Comparison of ENCODE assay signal across 23 cellular contexts in the genomic region with DNA sequence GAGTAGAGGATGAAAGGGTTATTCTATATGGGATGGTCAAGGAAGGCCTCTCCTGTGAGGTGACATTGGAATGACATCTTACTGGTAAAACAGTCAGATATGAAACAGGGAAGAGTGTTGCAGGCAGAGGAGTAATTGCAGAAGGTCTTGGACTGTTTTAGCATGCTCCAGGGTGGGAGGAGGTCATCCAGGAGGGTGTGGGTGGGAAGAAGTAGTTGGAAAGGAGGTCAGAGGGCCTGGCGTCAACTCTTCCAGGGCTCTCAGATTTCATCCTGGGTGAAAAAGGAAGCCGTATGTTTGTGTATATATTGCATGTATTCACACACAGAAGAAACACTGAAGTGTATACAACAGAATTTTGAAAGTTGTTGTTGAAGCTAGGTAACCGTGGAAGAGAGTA.
"Had no signal": no experiment of that assay in that cellular context is flagged by ENCODE, and none has a peak within 500 bp of the region (broad histone marks: within the 10 kb centered on the region; RNA-seq: fewer than 3 reads in every experiment).

No MANE protein-coding gene starts in this region.

- H3K4me1 ChIP-seq: esophagus muscularis mucosa, neural progenitor cell, right atrium auricular region, testis had no signal

- H3K27ac ChIP-seq: esophagus muscularis mucosa, left ventricle myocardium inferior, neural progenitor cell, right atrium auricular region, testis, WERI-Rb-1 had no signal

- H2AFZ ChIP-seq: neural progenitor cell had no signal

- H3K27me3 ChIP-seq: esophagus muscularis mucosa, neural progenitor cell, right atrium auricular region, testis had no signal

- ATAC-seq: mucosa of descending colon had no signal

- H3K27me3 Mint-ChIP-seq: activated naive CD4-positive, alpha-beta T cell treated with anti-CD3 and anti-CD28 coated beads, Interleukin-2, amount 50 U/mL, for 24 hours; dendritic cell treated with granulocyte-macrophage colony-stimulating factor and Interleukin-4, amounts not matched to agents 40 ng/mL and 50 ng/mL, for 4 days; memory B cell; naive B cell; progenitor cell of endocrine pancreas; type B pancreatic cell had no signal

- H3K9me3 ChIP-seq: esophagus muscularis mucosa, left ventricle myocardium inferior, mucosa of descending colon, right atrium auricular region, testis had no signal

- H3K4me3 ChIP-seq: esophagus muscularis mucosa, left ventricle myocardium inferior, mucosa of descending colon, neural progenitor cell, right atrium auricular region, testis had no signal

- H3K9ac ChIP-seq: neural progenitor cell had no signal

- H3K4me3 Mint-ChIP-seq: activated naive CD4-positive, alpha-beta T cell treated with anti-CD3 and anti-CD28 coated beads, Interleukin-2, amount 50 U/mL, for 24 hours; dendritic cell treated with granulocyte-macrophage colony-stimulating factor and Interleukin-4, amounts not matched to agents 40 ng/mL and 50 ng/mL, for 4 days; memory B cell; naive B cell; neural progenitor cell; type B pancreatic cell had no signal

- H3K4me1 Mint-ChIP-seq: activated naive CD4-positive, alpha-beta T cell treated with anti-CD3 and anti-CD28 coated beads, Interleukin-2, amount 50 U/mL, for 24 hours; naive B cell; neural progenitor cell had no signal

- H3K36me3 ChIP-seq: neural progenitor cell had no signal

- DNase-seq: activated CD4-positive, alpha-beta T cell treated with anti-CD3 and anti-CD28 coated beads, Interleukin-2, amount 50 U/mL, for 4 hours; activated gamma-delta T cell; cerebellar nuclear complex; effector CD8-positive, alpha-beta T cell; foreskin melanocyte; hypothalamus; kidney; left ventricle myocardium inferior; mucosa of descending colon; naive B cell; small intestine; stimulated activated CD4-positive, alpha-beta T cell treated with anti-CD3 and anti-CD28 coated beads, Interleukin-15, amount 100 ng/mL, for 24 hours; stimulated activated CD4-positive, alpha-beta T cell treated with anti-CD3 and anti-CD28 coated beads, Interleukin-2, amount 100 ng/mL, for 48 hours; testis; WERI-Rb-1 had no signal

- H3K27ac Mint-ChIP-seq: activated naive CD4-positive, alpha-beta T cell treated with anti-CD3 and anti-CD28 coated beads, Interleukin-2, amount 50 U/mL, for 24 hours; dendritic cell treated with granulocyte-macrophage colony-stimulating factor and Interleukin-4, amounts not matched to agents 40 ng/mL and 50 ng/mL, for 4 days; memory B cell; neural progenitor cell; progenitor cell of endocrine pancreas; type B pancreatic cell had no signal

- H3K9me3 Mint-ChIP-seq: activated naive CD4-positive, alpha-beta T cell treated with anti-CD3 and anti-CD28 coated beads, Interleukin-2, amount 50 U/mL, for 24 hours; memory B cell; type B pancreatic cell had no signal

- H3K4me2 ChIP-seq: neural progenitor cell had no signal
